In genomic region chr2:164910091-164910899, GRCh38 we compare ENCODE assay signal across 8 cellular contexts. TPM values are rescaled to one million over a fixed set of nuclear protein-coding genes. Genes with fewer than 3 reads are reported as not detected.
DNase-seq lines count a peak whose midpoint lies in the region; ATAC-seq and TF ChIP-seq lines count a peak whose summit lies in the region.

No MANE protein-coding gene starts in this region.

- no peak for TF ChIP-seq POLR2A in erythroblast (IDR thresholded peaks at IDR 0.05; ENCODE audit: low read length)

- 9% methylated on average over 6 of the region's 6 CpGs for WGBS in smooth muscle cell (ENCODE audit: low lambda C conversion rate)

- H3K4me3 ChIP-seq in smooth muscle cell (no peak overlapping the region), A673 (ENCODE audit: low read depth, low read length, poor library complexity, severe bottlenecking) (no peak overlapping the region)

- peak overlapping the region; percentile 68 for H3K4me2 ChIP-seq in smooth muscle cell

- no peaks in the 10 kb centered on the region for H3K36me3 ChIP-seq in smooth muscle cell (ENCODE audit: low read depth)
- H3K36me3 ChIP-seq in A673 (ENCODE audit: insufficient read depth, low read length, poor library complexity, severe bottlenecking), result no peaks in the 10 kb centered on the region

- no peak for TF ChIP-seq CTCF in smooth muscle cell (IDR thresholded peaks at IDR 0.05; ENCODE audit: borderline replicate concordance, insufficient read depth, poor library complexity, severe bottlenecking)
- TF ChIP-seq CTCF in GM10248 (IDR thresholded peaks at IDR 0.05; ENCODE audit: control extremely low read depth, extremely low read depth, low read depth, missing control alignments), result no peak
- TF ChIP-seq CTCF in A673 (conservative IDR thresholded peaks at IDR 0.05; ENCODE audit: low read depth, low read length), result no peak

- no peaks in the 10 kb centered on the region for H4K20me1 ChIP-seq in smooth muscle cell (ENCODE audit: low read depth)

- H3K79me2 ChIP-seq in smooth muscle cell (ENCODE audit: low read depth), result no peaks in the 10 kb centered on the region

- intact Hi-C loops in A673 (cut with micrococcal nuclease; ENCODE audit: unreplicated experiment), result no loop called here

- peak; percentile 54 for DNase-seq in NCI-H2107 treated with DMSO at 0.1 percent for 48 hours (lab: John Stamatoyannopoulos, UW; ENCODE audit: unreplicated experiment)
- no peak for DNase-seq in NCI-H2107 (lab: John Stamatoyannopoulos, UW)
- DNase-seq in NCI-H446 (lab: John Stamatoyannopoulos, UW), result peak; percentile 32 to 55
- DNase-seq in erythroblast (lab: John Stamatoyannopoulos, UW), result peak; percentile 82 to 96
- DNase-seq in smooth muscle cell (lab: John Stamatoyannopoulos, UW; ENCODE audit: unreplicated experiment), result no peak
- DNase-seq in GM10248 (ENCODE audit: extremely low spot score), result no peak
- no peak for DNase-seq in A673 (ENCODE audit: low spot score)

- H3K9me3 ChIP-seq in smooth muscle cell (replicated peaks; ENCODE audit: low read depth) (no peaks in the 10 kb centered on the region), A673 (ENCODE audit: low read depth, low read length, poor library complexity, severe bottlenecking) (no peaks in the 10 kb centered on the region)

- no peak overlapping the region for H3K9ac ChIP-seq in smooth muscle cell (ENCODE audit: low read depth)

- CTCF ChIA-PET in GM10248 (lab: Yijun Ruan, JAX) (no interaction called here), A673 (lab: Charles Lee) (no interaction called here)

- no peak overlapping the region for H2AFZ ChIP-seq in smooth muscle cell (ENCODE audit: low read depth)

- POLR2A ChIA-PET in GM10248 (lab: Yijun Ruan, JAX) (no interaction called here), A673 (lab: Charles Lee; ENCODE audit: low non-redundant PET) (no interaction called here)

- peak overlapping the region; percentile 51 for H3K27ac ChIP-seq in smooth muscle cell (ENCODE audit: low read depth)
- H3K27ac ChIP-seq in A673 (ENCODE audit: low read depth, low read length, poor library complexity, severe bottlenecking), result no peak overlapping the region

- BruUV-seq in A673 (replicated peaks; lab: Mats Ljungman, UMichigan), result no TSS peak

- no peaks in the 10 kb centered on the region for H3K27me3 ChIP-seq in smooth muscle cell (ENCODE audit: low read depth)
- no peaks in the 10 kb centered on the region for H3K27me3 ChIP-seq in A673 (replicated peaks; ENCODE audit: insufficient read depth, low read depth, low read length, poor library complexity)

- ATAC-seq in HG02571 (IDR thresholded peaks at IDR 0.05; ENCODE audit: unreplicated experiment), result peak; percentile 75

- H3K4me1 ChIP-seq in smooth muscle cell (ENCODE audit: low read depth), result peaks cover 10% of the 10 kb centered on the region
- no peaks in the 10 kb centered on the region for H3K4me1 ChIP-seq in A673 (ENCODE audit: insufficient read depth, low read length, poor library complexity, severe bottlenecking)

- no peaks in the 10 kb centered on the region for H3F3A ChIP-seq in smooth muscle cell (ENCODE audit: low read depth)

RNA-seq across cellular contexts. Expression of gene SLC38A11, which starts 45.0 kb away (rescaled TPM):
- total RNA-seq in smooth muscle cell (not detected in 2 replicates), A673 (2021) (not detected in 2 replicates)
- polyA plus RNA-seq in smooth muscle cell, result not detected in 2 replicates

Comparison
In these comparisons a context has a peak if more than half of its experiments do, and no peak if none do; other contexts are left out.
1. DNase-seq: peak in NCI-H2107 treated with DMSO at 0.1 percent for 48 hours (single experiment), NCI-H446 (2 of 2) and erythroblast (2 of 2); none in NCI-H2107 (single experiment), smooth muscle cell (single experiment), GM10248 (single experiment) and A673 (single experiment).